11 cellular contexts compared by ENCODE assay signal in genomic region chr7:111756687-111757178, GRCh38.
DNase-seq lines count a peak whose midpoint lies in the region; ATAC-seq and TF ChIP-seq lines count a peak whose summit lies in the region.
"Had no signal": no experiment of that assay in that cellular context is flagged by ENCODE, and none has a peak within 500 bp of the region (broad histone marks: within the 10 kb centered on the region; RNA-seq: fewer than 3 reads in every experiment).

No MANE protein-coding gene starts in this region.

- no peaks in the 10 kb centered on the region for H3K9me3 Mint-ChIP-seq in activated naive CD8-positive, alpha-beta T cell treated with anti-CD3 and anti-CD28 coated beads, Interleukin-2, amount 50 U/mL, for 24 hours
- no peaks in the 10 kb centered on the region for H3K9me3 Mint-ChIP-seq in activated naive CD8-positive, alpha-beta T cell treated with anti-CD3 and anti-CD28 coated beads for 36 hours

- peak overlapping the region; percentile 51 for H3K27ac ChIP-seq in vagina
- H3K27ac ChIP-seq: BLaER1, KMS-11 had no signal

- H3K36me3 ChIP-seq in vagina: peaks cover 0 to 10% of the 10 kb centered on the region in 2 donors
- H3K36me3 ChIP-seq: BLaER1 had no signal

- H3K36me3 Mint-ChIP-seq in activated naive CD8-positive, alpha-beta T cell treated with anti-CD3 and anti-CD28 coated beads, Interleukin-2, amount 50 U/mL, for 24 hours (ENCODE audit: low read depth): no peaks in the 10 kb centered on the region
- no peaks in the 10 kb centered on the region for H3K36me3 Mint-ChIP-seq in activated naive CD8-positive, alpha-beta T cell treated with anti-CD3 and anti-CD28 coated beads for 36 hours

- TF ChIP-seq CTCF in vagina (IDR thresholded peaks at IDR 0.05): no peak

- peak; percentile 24 for ATAC-seq in activated naive CD8-positive, alpha-beta T cell treated with anti-CD3 and anti-CD28 coated beads, Interleukin-2, amount 50 U/mL, for 24 hours
- ATAC-seq in GM18909 (IDR thresholded peaks at IDR 0.05; ENCODE audit: poor library complexity, unreplicated experiment): no peak
- ATAC-seq: activated CD4-positive, CD25-positive, alpha-beta regulatory T cell treated with anti-CD3 and anti-CD28 coated beads, Interleukin-2, amount 50 U/mL, for 24 hours had no signal

- H3K27ac Mint-ChIP-seq in activated naive CD8-positive, alpha-beta T cell treated with anti-CD3 and anti-CD28 coated beads, Interleukin-2, amount 50 U/mL, for 24 hours: no peak overlapping the region
- H3K27ac Mint-ChIP-seq in activated naive CD8-positive, alpha-beta T cell treated with anti-CD3 and anti-CD28 coated beads for 36 hours: no peak overlapping the region

- no peaks in the 10 kb centered on the region for H3K9me3 ChIP-seq in vagina
- H3K9me3 ChIP-seq: BLaER1 had no signal

- no peaks in the 10 kb centered on the region for H3K4me1 ChIP-seq in vagina
- H3K4me1 ChIP-seq: BLaER1 had no signal

- no peak for DNase-seq in activated naive CD8-positive, alpha-beta T cell treated with anti-CD3 and anti-CD28 coated beads, Interleukin-2, amount 50 U/mL, for 24 hours
- no peak for DNase-seq in activated naive CD8-positive, alpha-beta T cell treated with anti-CD3 and anti-CD28 coated beads for 36 hours
- DNase-seq in ecto neural progenitor cell (ENCODE audit: low spot score): peak; percentile 72
- peak; percentile 91 for DNase-seq in medulla oblongata (ENCODE audit: extremely low spot score)
- DNase-seq in vagina (ENCODE audit: extremely low spot score in 2 of 2): peak in 1 of 2 donors; percentile 96
- DNase-seq in NCI-H2081 treated with DMSO at 0.1 percent for 48 hours (lab: John Stamatoyannopoulos, UW): no peak
- no peak for DNase-seq in NCI-H2196 treated with DMSO at 0.1 percent for 48 hours (lab: John Stamatoyannopoulos, UW; ENCODE audit: unreplicated experiment)

- H3K27me3 ChIP-seq in vagina: no peaks in the 10 kb centered on the region
- H3K27me3 ChIP-seq: BLaER1 had no signal

- no peak overlapping the region for H3K4me3 Mint-ChIP-seq in activated naive CD8-positive, alpha-beta T cell treated with anti-CD3 and anti-CD28 coated beads, Interleukin-2, amount 50 U/mL, for 24 hours
- H3K4me3 Mint-ChIP-seq in activated naive CD8-positive, alpha-beta T cell treated with anti-CD3 and anti-CD28 coated beads for 36 hours: no peak overlapping the region

- intact Hi-C loops in vagina (cut with DNase I): no loop called here

- H3K27me3 Mint-ChIP-seq in activated naive CD8-positive, alpha-beta T cell treated with anti-CD3 and anti-CD28 coated beads, Interleukin-2, amount 50 U/mL, for 24 hours: peaks cover 2% of the 10 kb centered on the region
- H3K27me3 Mint-ChIP-seq in activated naive CD8-positive, alpha-beta T cell treated with anti-CD3 and anti-CD28 coated beads for 36 hours: peaks cover 6% of the 10 kb centered on the region

- H3K4me1 Mint-ChIP-seq in activated naive CD8-positive, alpha-beta T cell treated with anti-CD3 and anti-CD28 coated beads, Interleukin-2, amount 50 U/mL, for 24 hours: no peaks in the 10 kb centered on the region
- H3K4me1 Mint-ChIP-seq in activated naive CD8-positive, alpha-beta T cell treated with anti-CD3 and anti-CD28 coated beads for 36 hours: no peaks in the 10 kb centered on the region

- H3K4me3 ChIP-seq in vagina: no peak overlapping the region
- H3K4me3 ChIP-seq: BLaER1 had no signal

- no peak for TF ChIP-seq POLR2A in vagina (IDR thresholded peaks at IDR 0.05)

Comparison
In these comparisons a context has a peak if more than half of its experiments do, and no peak if none do; other contexts are left out.
1. DNase-seq: peak in ecto neural progenitor cell (single experiment) and medulla oblongata (single experiment); none in activated naive CD8-positive, alpha-beta T cell treated with anti-CD3 and anti-CD28 coated beads, Interleukin-2, amount 50 U/mL, for 24 hours (single experiment), activated naive CD8-positive, alpha-beta T cell treated with anti-CD3 and anti-CD28 coated beads for 36 hours (single experiment), NCI-H2081 treated with DMSO at 0.1 percent for 48 hours (single experiment) and NCI-H2196 treated with DMSO at 0.1 percent for 48 hours (single experiment).